1 cellular context compared by ENCODE assay signal in the genomic region with DNA sequence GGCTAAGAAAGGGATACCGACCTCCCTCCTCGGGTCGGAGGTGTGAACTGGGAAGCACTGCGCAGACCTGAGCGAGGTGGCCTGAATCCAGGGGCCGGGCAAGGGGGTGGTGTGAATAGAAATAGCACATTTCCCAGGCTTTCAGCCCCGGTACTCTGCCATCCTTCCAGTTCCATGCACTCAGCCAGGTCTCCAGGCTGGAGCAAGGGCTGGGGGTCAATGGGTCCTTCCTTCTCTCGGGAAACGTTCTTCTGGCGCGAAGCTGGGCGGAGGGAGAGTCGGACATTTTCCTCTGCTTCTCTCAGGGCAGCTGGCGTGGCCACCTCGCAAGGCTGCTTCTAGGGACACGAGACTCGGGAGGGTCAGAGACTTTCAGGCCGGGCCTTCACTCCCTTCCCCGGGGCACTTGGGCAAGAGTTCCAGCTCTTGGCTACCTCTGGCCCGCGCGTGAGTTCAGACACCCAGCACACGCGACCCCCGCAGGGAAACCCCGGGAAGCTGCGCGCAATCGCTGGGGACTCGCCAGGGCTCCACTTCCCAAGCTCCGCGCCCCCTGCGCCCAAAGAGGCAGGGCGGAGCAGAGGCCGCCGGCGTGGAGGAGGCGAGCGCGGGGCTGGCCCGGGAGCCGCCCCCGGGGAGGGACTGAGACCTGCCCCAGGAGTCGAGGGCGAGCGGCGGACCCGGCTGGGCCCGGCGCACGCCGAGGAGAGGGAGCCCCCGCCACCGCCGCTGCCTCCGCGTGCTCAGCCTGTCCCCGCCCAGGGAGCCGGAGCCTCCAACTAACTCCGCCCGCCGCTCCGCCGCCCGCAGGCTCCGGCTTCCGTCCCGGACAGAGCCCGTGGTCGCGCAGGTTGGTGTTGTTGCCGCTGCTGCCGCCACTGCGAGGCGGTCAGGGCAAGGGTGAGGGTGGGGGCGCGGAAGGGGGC.
TF ChIP-seq lines count a peak whose summit lies in the region.

A gene (plus strand): TSS at position 807 of the 926 bp plus-strand sequence. CDS start 110,891 bp downstream, outside the sequence.

TF ChIP-seq in SK-N-SH, 30 proteins besides CTCF, POLR2A, EP300 and RAD21 (continued from another document):
- TF ChIP-seq, protein P1, sequence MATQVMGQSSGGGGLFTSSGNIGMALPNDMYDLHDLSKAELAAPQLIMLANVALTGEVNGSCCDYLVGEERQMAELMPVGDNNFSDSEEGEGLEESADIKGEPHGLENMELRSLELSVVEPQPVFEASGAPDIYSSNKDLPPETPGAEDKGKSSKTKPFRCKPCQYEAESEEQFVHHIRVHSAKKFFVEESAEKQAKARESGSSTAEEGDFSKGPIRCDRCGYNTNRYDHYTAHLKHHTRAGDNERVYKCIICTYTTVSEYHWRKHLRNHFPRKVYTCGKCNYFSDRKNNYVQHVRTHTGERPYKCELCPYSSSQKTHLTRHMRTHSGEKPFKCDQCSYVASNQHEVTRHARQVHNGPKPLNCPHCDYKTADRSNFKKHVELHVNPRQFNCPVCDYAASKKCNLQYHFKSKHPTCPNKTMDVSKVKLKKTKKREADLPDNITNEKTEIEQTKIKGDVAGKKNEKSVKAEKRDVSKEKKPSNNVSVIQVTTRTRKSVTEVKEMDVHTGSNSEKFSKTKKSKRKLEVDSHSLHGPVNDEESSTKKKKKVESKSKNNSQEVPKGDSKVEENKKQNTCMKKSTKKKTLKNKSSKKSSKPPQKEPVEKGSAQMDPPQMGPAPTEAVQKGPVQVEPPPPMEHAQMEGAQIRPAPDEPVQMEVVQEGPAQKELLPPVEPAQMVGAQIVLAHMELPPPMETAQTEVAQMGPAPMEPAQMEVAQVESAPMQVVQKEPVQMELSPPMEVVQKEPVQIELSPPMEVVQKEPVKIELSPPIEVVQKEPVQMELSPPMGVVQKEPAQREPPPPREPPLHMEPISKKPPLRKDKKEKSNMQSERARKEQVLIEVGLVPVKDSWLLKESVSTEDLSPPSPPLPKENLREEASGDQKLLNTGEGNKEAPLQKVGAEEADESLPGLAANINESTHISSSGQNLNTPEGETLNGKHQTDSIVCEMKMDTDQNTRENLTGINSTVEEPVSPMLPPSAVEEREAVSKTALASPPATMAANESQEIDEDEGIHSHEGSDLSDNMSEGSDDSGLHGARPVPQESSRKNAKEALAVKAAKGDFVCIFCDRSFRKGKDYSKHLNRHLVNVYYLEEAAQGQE (IDR thresholded peaks at IDR 0.05; ENCODE audit: low read depth, low read length): 0 out of 2 replicates have a peak, but pooled peaks have one; percentile 15
- TF ChIP-seq EZH2phosphoT487 (IDR thresholded peaks at IDR 0.05; ENCODE audit: borderline replicate concordance, low read depth) (no peak), FOXJ3 (CRISPR knock-in tag; IDR thresholded peaks at IDR 0.05) (no peak), SIN3A (IDR thresholded peaks at IDR 0.05; ENCODE audit: borderline replicate concordance, low read depth, low read length) (peak; percentile 86; the same call in 1 of the 2 replicates), TEAD4 (IDR thresholded peaks at IDR 0.05; ENCODE audit: borderline replicate concordance, insufficient read depth) (0 out of 2 replicates have a peak, but pooled peaks have one; percentile 5), CHD2 (IDR thresholded peaks at IDR 0.05; ENCODE audit: low read length, partially characterized antibody) (peak; percentile 48), TAF1 (IDR thresholded peaks at IDR 0.05; ENCODE audit: borderline replicate concordance, low read depth, low read length) (peak; percentile 51; the same call in 1 of the 2 replicates), GABPA (IDR thresholded peaks at IDR 0.05; ENCODE audit: low read depth) (no peak), NRF1 (IDR thresholded peaks at IDR 0.05; ENCODE audit: low read depth, low read length) (peak; percentile 40; the same call in 1 of the 2 replicates), YY1 (IDR thresholded peaks at IDR 0.05; ENCODE audit: low read depth) (0 out of 2 replicates have a peak, but pooled peaks have one; percentile 56)
